Comparison of ENCODE assay signal across 31 cellular contexts in genomic region chr3:85455801-85456200, GRCh38.
DNase-seq lines count a peak whose midpoint lies in the region; ATAC-seq, FAIRE-seq and TF ChIP-seq lines count a peak whose summit lies in the region.
"Had no signal": no experiment of that assay in that cellular context is flagged by ENCODE, and none has a peak within 500 bp of the region (broad histone marks: within the 10 kb centered on the region; RNA-seq: fewer than 3 reads in every experiment).

No MANE protein-coding gene starts in this region.

- H3K9me1 ChIP-seq in K562 (ENCODE audit: control insufficient read depth, insufficient read depth, low read length) = no peaks in the 10 kb centered on the region

- RAD21 ChIA-PET in GM12878 (lab: Charles Lee; ENCODE audit: unreplicated experiment) = no interaction called here

- H3K4me1 ChIP-seq in HepG2 (ENCODE audit: insufficient read depth, low read length) (no peaks in the 10 kb centered on the region), right lobe of liver (no peaks in the 10 kb centered on the region), GM12878 (ENCODE audit: control insufficient read depth, insufficient read depth, low read length) (no peaks in the 10 kb centered on the region), K562 (replicated peaks in 1 of 2; ENCODE audit: control insufficient read depth in 2 of 2, insufficient read depth in 2 of 2, low read length in 2 of 2) (no peaks in the 10 kb centered on the region)
- H3K4me1 ChIP-seq: A549; BLaER1; BLaER1 treated with 17β-estradiol and CSF1 and Interleukin-3, amounts not matched to agents 10 nM and 100 nM; Caco-2 had no signal

- intact Hi-C loops in HepG2 (cut with micrococcal nuclease; ENCODE audit: unreplicated experiment) (no loop called here), right lobe of liver (cut with DNase I) (no loop called here), GM12878 (cut with micrococcal nuclease; ENCODE audit: unreplicated experiment) (no loop called here), K562 (cut with micrococcal nuclease) (no loop called here)

- ATAC-seq in HepG2 (no peak), right lobe of liver (no peak), GM12878 (no peak), K562 (no peak), HG03457 (IDR thresholded peaks at IDR 0.05; ENCODE audit: unreplicated experiment) (no peak)
- ATAC-seq: A549; CD8-positive, alpha-beta T cell had no signal

- POLR2A ChIA-PET in HepG2 (lab: Yijun Ruan, JAX) (no interaction called here), GM12878 (lab: Charles Lee) (no interaction called here), K562 (lab: Yijun Ruan, JAX) (no interaction called here)

- in situ Hi-C loops in HepG2 (cut with HindIII; ENCODE audit: extremely low pct_ligation_motif_present, low pct_unique_long_range_greater_than_20kb) (no loop called here), GM12878 (cut with MboI) (no loop called here), K562 (cut with MboI) (no loop called here)

- H3K9ac ChIP-seq in HepG2 (ENCODE audit: insufficient read depth, low read depth, low read length) (no peak overlapping the region), GM12878 (ENCODE audit: control insufficient read depth, insufficient read depth, low read length) (no peak overlapping the region), K562 (ENCODE audit: insufficient read depth in 1 of 2, low read depth in 2 of 2, low read length in 2 of 2) (no peak overlapping the region)
- H3K9ac ChIP-seq: BLaER1; BLaER1 treated with 17β-estradiol and CSF1 and Interleukin-3, amounts not matched to agents 10 nM and 100 nM had no signal

- TF ChIP-seq EP300 in HepG2 (IDR thresholded peaks at IDR 0.05; ENCODE audit: low read depth in 2 of 2, low read length in 2 of 2) (no peak), HepG2 (CRISPR knock-in tag; IDR thresholded peaks at IDR 0.05; ENCODE audit: borderline replicate concordance) (no peak), GM12878 (IDR thresholded peaks at IDR 0.05; ENCODE audit: borderline replicate concordance in 1 of 2, control insufficient read depth in 1 of 2, low read depth in 2 of 2, low read length in 2 of 2) (no peak), K562 (IDR thresholded peaks at IDR 0.05; ENCODE audit: low read length) (no peak)

- H3K79me2 ChIP-seq in HepG2 (ENCODE audit: insufficient read depth, low read length) (no peaks in the 10 kb centered on the region), GM12878 (ENCODE audit: control insufficient read depth, insufficient read depth, low read length) (no peaks in the 10 kb centered on the region), K562 (ENCODE audit: control insufficient read depth, insufficient read depth, low read length) (no peaks in the 10 kb centered on the region)

- H3K9me3 ChIP-seq in HepG2 (ENCODE audit: low read length) (no peaks in the 10 kb centered on the region), right lobe of liver (no peaks in the 10 kb centered on the region), GM12878 (replicated peaks; ENCODE audit: control insufficient read depth, insufficient read depth, low read length) (no peaks in the 10 kb centered on the region), K562 (replicated peaks; ENCODE audit: control insufficient read depth, insufficient read depth, low read depth, low read length) (no peaks in the 10 kb centered on the region)
- H3K9me3 ChIP-seq: A549; BE2C; BLaER1; BLaER1 treated with 17β-estradiol and CSF1 and Interleukin-3, amounts not matched to agents 10 nM and 100 nM; Caco-2 had no signal

- H3K27ac ChIP-seq in HepG2 (ENCODE audit: extremely low read length, insufficient read depth, low read length) (no peak overlapping the region), right lobe of liver (no peak overlapping the region), GM12878 (ENCODE audit: control insufficient read depth, insufficient read depth) (no peak overlapping the region), K562 (ENCODE audit: extremely low read depth, low read depth, low read length) (no peak overlapping the region)
- H3K27ac ChIP-seq: 22Rv1; A549; BLaER1; BLaER1 treated with 17β-estradiol and CSF1 and Interleukin-3, amounts not matched to agents 10 nM and 100 nM; C4-2B had no signal

- TF ChIP-seq CTCF in HepG2 (CRISPR knock-in tag; IDR thresholded peaks at IDR 0.05) (no peak), right lobe of liver (IDR thresholded peaks at IDR 0.05) (no peak), GM12878 (IDR thresholded peaks at IDR 0.05 in 2 of 3, conservative IDR thresholded peaks at IDR 0.05 in 1 of 3; ENCODE audit: control insufficient read depth in 2 of 3, extremely low read depth in 1 of 3, insufficient read depth in 1 of 3, low read depth in 3 of 3, low read length in 3 of 3) (no peak), K562 (IDR thresholded peaks at IDR 0.05 in 2 of 3, conservative IDR thresholded peaks at IDR 0.05 in 1 of 3; ENCODE audit: insufficient read depth in 2 of 3, low read depth in 1 of 3, low read length in 3 of 3) (no peak)

- TF ChIP-seq RAD21 in HepG2 (CRISPR knock-in tag; IDR thresholded peaks at IDR 0.05) (no peak), GM12878 (IDR thresholded peaks at IDR 0.05; ENCODE audit: insufficient read depth, low read depth, low read length) (no peak), K562 (CRISPR knock-in tag; conservative IDR thresholded peaks at IDR 0.05 in 1 of 2, IDR thresholded peaks at IDR 0.05 in 1 of 2) (no peak)

- H3K36me3 ChIP-seq in HepG2 (replicated peaks in 1 of 2; ENCODE audit: control insufficient read depth in 1 of 2, insufficient read depth in 2 of 2, low read length in 2 of 2) (no peaks in the 10 kb centered on the region), right lobe of liver (no peaks in the 10 kb centered on the region), GM12878 (ENCODE audit: control insufficient read depth in 2 of 2, insufficient read depth in 2 of 2, low read length in 1 of 2) (no peaks in the 10 kb centered on the region), K562 (ENCODE audit: control insufficient read depth, insufficient read depth, low read length) (no peaks in the 10 kb centered on the region)
- H3K36me3 ChIP-seq: BE2C; BLaER1; BLaER1 treated with 17β-estradiol and CSF1 and Interleukin-3, amounts not matched to agents 10 nM and 100 nM had no signal

- DNase-seq in HepG2 (ENCODE audit: low spot score) (no peak), right lobe of liver (no peak), GM12878 (ENCODE audit: low read depth, low spot score) (no peak), K562 (ENCODE audit: extremely low read depth in 1 of 4, low spot score in 3 of 4) (no peak), H4 (ENCODE audit: low spot score) (no peak)
- DNase-seq: 8988T; ACHN; AML-193; BE2C; C1 segment of cervical spinal cord; Caco-2; Calu3; CD4-positive, alpha-beta memory T cell; CD4-positive, alpha-beta T cell; CD4-positive, CD25-positive, alpha-beta regulatory T cell; CD8-positive, alpha-beta memory T cell; CD8-positive, alpha-beta T cell; DMS 273 treated with DMSO at 0.1 percent for 48 hours; DMS153; DMS53; DMS79; DMS79 treated with DMSO at 0.1 percent for 48 hours; DND-41; EL had no signal

- H3K4me2 ChIP-seq in HepG2 (ENCODE audit: low read depth, low read length) (no peak overlapping the region), GM12878 (ENCODE audit: control insufficient read depth, insufficient read depth) (no peak overlapping the region), K562 (ENCODE audit: insufficient read depth, low read length) (no peak overlapping the region)
- H3K4me2 ChIP-seq: A549; BLaER1; BLaER1 treated with 17β-estradiol and CSF1 and Interleukin-3, amounts not matched to agents 10 nM and 100 nM had no signal

- BruUV-seq in HepG2 (replicated peaks; lab: Mats Ljungman, UMichigan) (no TSS peak), GM12878 (replicated peaks; lab: Mats Ljungman, UMichigan) (no TSS peak), K562 (replicated peaks; lab: Mats Ljungman, UMichigan) (no TSS peak)

- CTCF ChIA-PET in HepG2 (lab: Yijun Ruan, JAX; ENCODE audit: low intra/inter-chr PET ratio, low total read pairs) (no interaction called here), GM12878 (lab: Yijun Ruan, JAX) (no interaction called here), K562 (lab: Yijun Ruan, JAX; ENCODE audit: low intra/inter-chr PET ratio) (no interaction called here)

- H3K4me3 ChIP-seq in HepG2 (replicated peaks in 1 of 3; ENCODE audit: insufficient read depth in 1 of 3, low read depth in 2 of 3, low read length in 3 of 3) (no peak overlapping the region), right lobe of liver (no peak overlapping the region), GM12878 (no peak overlapping the region), K562 (no peak overlapping the region)
- H3K4me3 ChIP-seq: A549; BLaER1; BLaER1 treated with 17β-estradiol and CSF1 and Interleukin-3, amounts not matched to agents 10 nM and 100 nM had no signal

- 1% methylated on average over 3 of the region's 3 CpGs for WGBS in HepG2 (ENCODE audit: low lambda C conversion rate)
- 68% methylated on average over 3 of the region's 3 CpGs for WGBS in right lobe of liver (ENCODE audit: insufficient coverage, low coverage, low lambda C conversion rate, missing lambda C conversion rate)
- 44% methylated on average over 3 of the region's 3 CpGs for WGBS in GM12878 (ENCODE audit: insufficient coverage, insufficient replicate concordance, low lambda C conversion rate, missing lambda C conversion rate)
- 20% methylated on average over 3 of the region's 3 CpGs for WGBS in K562 (ENCODE audit: insufficient coverage, low coverage, missing lambda C conversion rate)

- H2AFZ ChIP-seq in HepG2 (ENCODE audit: low read length) = no peak overlapping the region
- no peak overlapping the region for H2AFZ ChIP-seq in GM12878 (ENCODE audit: control insufficient read depth, low read depth, low read length)
- H2AFZ ChIP-seq in K562 (ENCODE audit: low read depth, low read length) = no peak overlapping the region

- SMC1A ChIA-PET in GM12878 (lab: Charles Lee; ENCODE audit: uncharacterized antibody, unreplicated experiment) = no interaction called here

- TF ChIP-seq POLR2A in HepG2 (IDR thresholded peaks at IDR 0.05; ENCODE audit: insufficient read depth in 1 of 2, low read depth in 2 of 2, low read length in 2 of 2) = no peak
- no peak for TF ChIP-seq POLR2A in right lobe of liver (IDR thresholded peaks at IDR 0.05)
- TF ChIP-seq POLR2A in GM12878 (IDR thresholded peaks at IDR 0.05; ENCODE audit: low read depth, low read length) = no peak
- TF ChIP-seq POLR2A in K562 (conservative IDR thresholded peaks at IDR 0.05) = no peak

- FAIRE-seq in HepG2 (lab: Jason Lieb, UNC) (no peak), GM12878 (lab: Jason Lieb, UNC) (no peak), K562 (lab: Jason Lieb, UNC) (no peak)
- FAIRE-seq: A549, D721Med had no signal

- H3K27me3 ChIP-seq in HepG2 (ENCODE audit: control insufficient read depth in 1 of 2, insufficient read depth in 2 of 2, low read length in 2 of 2) = no peaks in the 10 kb centered on the region
- no peaks in the 10 kb centered on the region for H3K27me3 ChIP-seq in right lobe of liver
- H3K27me3 ChIP-seq in GM12878 (replicated peaks in 1 of 2; ENCODE audit: control insufficient read depth in 2 of 2, insufficient read depth in 2 of 2, low read length in 1 of 2) = no peaks in the 10 kb centered on the region
- H3K27me3 ChIP-seq in K562 (ENCODE audit: control insufficient read depth in 2 of 2, insufficient read depth in 2 of 2, low read length in 2 of 2) = no peaks in the 10 kb centered on the region
- H3K27me3 ChIP-seq: BE2C; BLaER1; BLaER1 treated with 17β-estradiol and CSF1 and Interleukin-3, amounts not matched to agents 10 nM and 100 nM had no signal

- H4K20me1 ChIP-seq in HepG2 (ENCODE audit: insufficient read depth, low read length) (no peaks in the 10 kb centered on the region), GM12878 (ENCODE audit: control insufficient read depth, insufficient read depth) (no peaks in the 10 kb centered on the region), K562 (replicated peaks; ENCODE audit: control insufficient read depth, insufficient read depth, low read length) (no peaks in the 10 kb centered on the region)
- H4K20me1 ChIP-seq: BLaER1; BLaER1 treated with 17β-estradiol and CSF1 and Interleukin-3, amounts not matched to agents 10 nM and 100 nM had no signal

Comparison
In these comparisons a context has a peak if more than half of its experiments do, and no peak if none do; other contexts are left out.
1. Of the 241 proteins assayed by ChIP-seq in both HepG2 and K562: peak only in HepG2: none; only in K562: TFE3; in both: RAD51; in neither: 239.